Comparison of ENCODE assay signal across 8 cellular contexts in genomic region chr11:123765601-123766000, GRCh38. TPM values are rescaled to one million over a fixed set of nuclear protein-coding genes. Genes with fewer than 3 reads are reported as not detected.
"Had no signal": no experiment of that assay in that cellular context is flagged by ENCODE, and none has a peak within 500 bp of the region (broad histone marks: within the 10 kb centered on the region; RNA-seq: fewer than 3 reads in every experiment).

No MANE protein-coding gene starts in this region.

- H3K4me3 Mint-ChIP-seq: IgD-negative memory B cell had no signal

- ATAC-seq: HepG2, K562 had no signal

- H3K27ac ChIP-seq: HL-60 had no signal

- DNase-seq: IMR-90, KBM-7 had no signal

- H3K4me3 ChIP-seq: K562 had no signal

RNA-seq across cellular contexts. Expression of gene OR6X1, which starts 11.3 kb away (rescaled TPM):
- total RNA-seq: HepG2, HT-29, HT1080, IMR-90, K562 had no signal
- polyA plus RNA-seq: HepG2, IgD-negative memory B cell, IMR-90, K562 had no signal

RNA-seq across cellular contexts. Expression of gene OR6M1, which starts 40.5 kb away (rescaled TPM):
- total RNA-seq: HepG2, HT-29, HT1080, IMR-90, K562 had no signal
- polyA plus RNA-seq: HepG2, IgD-negative memory B cell, IMR-90, K562 had no signal
